11 cellular contexts compared by ENCODE assay signal in the genomic region with DNA sequence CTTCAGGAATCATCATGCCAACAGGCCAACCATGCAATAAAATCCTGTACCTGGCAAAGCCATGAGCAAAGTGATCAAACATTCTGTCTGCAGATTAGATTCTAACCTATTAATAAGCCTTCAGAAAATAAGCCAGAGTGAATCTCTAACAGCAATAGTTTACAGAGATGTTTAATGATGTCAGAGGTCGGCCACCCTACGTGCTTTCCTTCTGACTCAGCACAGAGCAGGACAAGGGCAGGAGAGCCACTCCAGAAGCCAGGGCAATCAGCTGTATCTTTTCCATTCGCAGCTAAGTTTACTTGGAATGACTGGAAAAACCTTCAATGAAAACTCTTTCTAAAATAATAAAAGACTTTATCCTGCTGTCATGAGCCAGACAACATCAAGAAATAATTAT. TPM values are rescaled to one million over a fixed set of nuclear protein-coding genes. Genes with fewer than 3 reads are reported as not detected.
DNase-seq lines count a peak whose midpoint lies in the region; ATAC-seq and TF ChIP-seq lines count a peak whose summit lies in the region.
"Had no signal": no experiment of that assay in that cellular context is flagged by ENCODE, and none has a peak within 500 bp of the region (broad histone marks: within the 10 kb centered on the region; RNA-seq: fewer than 3 reads in every experiment).

No MANE protein-coding gene starts in this region.

- H3K9me3 ChIP-seq in lower lobe of right lung = no peaks in the 10 kb centered on the region
- H3K9me3 ChIP-seq: heart right ventricle had no signal

- intact Hi-C loops in Right ventricle myocardium inferior (cut with DNase I) (no loop called here), cardiac septum (cut with DNase I) (no loop called here), lower lobe of right lung (cut with DNase I) (no loop called here)

- no peak for TF ChIP-seq CTCF in lower lobe of right lung (IDR thresholded peaks at IDR 0.05)

- no peaks in the 10 kb centered on the region for H3K36me3 ChIP-seq in lower lobe of right lung
- H3K36me3 ChIP-seq: heart right ventricle had no signal

- DNase-seq in Right ventricle myocardium inferior (ENCODE audit: missing footprints) = no peak
- DNase-seq in cardiac septum (ENCODE audit: low spot score) = no peak
- DNase-seq in dermis blood vessel endothelial cell = peak; percentile 82
- DNase-seq in lower lobe of right lung = no peak
- no peak for DNase-seq in activated CD4-positive, CD25-positive, alpha-beta regulatory T cell treated with anti-CD3 and anti-CD28 coated beads, Interleukin-2, amount 50 U/mL, for 72 hours
- DNase-seq in occipital lobe (lab: John Stamatoyannopoulos, UW) = no peak
- DNase-seq: activated naive CD8-positive, alpha-beta T cell treated with anti-CD3 and anti-CD28 coated beads, Interleukin-2, amount 50 U/mL, for 24 hours; heart right ventricle; NCI-H1092 had no signal

- no peak overlapping the region for H3K4me3 ChIP-seq in lower lobe of right lung
- H3K4me3 ChIP-seq: heart right ventricle had no signal

- no peaks in the 10 kb centered on the region for H3K27me3 ChIP-seq in lower lobe of right lung (ENCODE audit: low read depth)
- H3K27me3 ChIP-seq: heart right ventricle had no signal

- ATAC-seq in Right ventricle myocardium inferior (peak; percentile 62), lower lobe of right lung (peak; percentile 83 to 84), GM19328 (IDR thresholded peaks at IDR 0.05; ENCODE audit: unreplicated experiment) (no peak), HG03175 (IDR thresholded peaks at IDR 0.05; ENCODE audit: unreplicated experiment) (no peak)
- ATAC-seq: activated naive CD8-positive, alpha-beta T cell treated with anti-CD3 and anti-CD28 coated beads, Interleukin-2, amount 50 U/mL, for 24 hours had no signal

- peak overlapping the region; percentile 38 for H3K27ac ChIP-seq in lower lobe of right lung

- peaks cover 20% of the 10 kb centered on the region for H3K4me1 ChIP-seq in lower lobe of right lung

RNA-seq across cellular contexts. Expression of a gene that starts 13.2 kb away (rescaled TPM):
- 14.1 TPM for total RNA-seq in Right ventricle myocardium inferior
- total RNA-seq in cardiac septum = 28.5 TPM
- 263 and 653 TPM in 2 replicates for total RNA-seq in dermis blood vessel endothelial cell
- total RNA-seq in lower lobe of right lung = 56.1 TPM
- total RNA-seq in occipital lobe = 0.62 TPM

Comparison
In these comparisons a context has a peak if more than half of its experiments do, and no peak if none do; other contexts are left out.
1. ATAC-seq: peak in Right ventricle myocardium inferior (single experiment) and lower lobe of right lung (2 of 2); none in GM19328 (single experiment) and HG03175 (single experiment).